8 cellular contexts compared by ENCODE assay signal in the genomic region with DNA sequence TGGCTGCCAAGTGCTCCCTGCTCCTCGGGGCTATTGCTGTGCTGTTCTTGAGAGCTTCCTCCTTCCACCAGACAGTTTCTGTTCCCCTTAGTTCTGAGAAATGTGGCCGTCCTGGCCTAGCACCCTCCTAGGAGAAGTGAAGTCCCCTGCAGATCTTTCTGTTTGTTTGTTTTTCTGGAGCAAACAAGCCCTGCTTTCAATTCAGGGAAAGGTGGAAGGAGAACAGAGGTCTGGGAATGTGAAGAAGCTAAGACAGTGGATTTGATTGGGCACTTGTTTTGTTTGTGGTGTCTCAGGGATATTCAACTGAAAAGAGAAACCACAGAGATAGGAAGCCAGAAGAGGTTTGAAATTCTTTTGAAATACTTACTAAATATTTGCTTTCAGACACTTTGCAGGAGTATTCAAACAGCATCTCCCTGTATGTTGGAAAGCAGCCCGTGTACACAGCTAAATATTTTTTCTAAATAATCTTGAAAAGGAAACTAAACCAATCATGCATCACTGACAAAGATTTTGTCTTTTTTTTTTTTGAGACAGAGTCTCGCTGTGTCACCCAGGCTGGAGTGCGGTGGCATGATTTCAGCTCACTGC. TPM values are rescaled to one million over a fixed set of nuclear protein-coding genes. Genes with fewer than 3 reads are reported as not detected.
A peak's percentile ranks its signal among the peaks of the same experiment; 100 is the strongest.
DNase-seq lines count a peak whose midpoint lies in the region; ATAC-seq and TF ChIP-seq lines count a peak whose summit lies in the region.

No MANE protein-coding gene starts in this region.

- BruUV-seq in Calu3 (replicated peaks; lab: Mats Ljungman, UMichigan) = no TSS peak

- H3K27ac Mint-ChIP-seq in Calu3 (ENCODE audit: unreplicated experiment) = peak overlapping the region; percentile 46

- TF ChIP-seq CTCF in Calu3 (IDR thresholded peaks at IDR 0.05; ENCODE audit: unreplicated experiment) (no peak), epithelial cell of proximal tubule (conservative IDR thresholded peaks at IDR 0.05; ENCODE audit: low read depth, low read length) (no peak), foreskin keratinocyte (conservative IDR thresholded peaks at IDR 0.05) (no peak)

- no peaks in the 10 kb centered on the region for H3K9me3 Mint-ChIP-seq in Calu3 (ENCODE audit: low read depth, unreplicated experiment)

- peak overlapping the region; percentile 33 for H3K4me2 ChIP-seq in skeletal muscle satellite cell (ENCODE audit: low read length)

- H3K36me3 Mint-ChIP-seq in Calu3 (ENCODE audit: insufficient read depth, unreplicated experiment) = no peaks in the 10 kb centered on the region

- no peaks in the 10 kb centered on the region for H3K9me3 ChIP-seq in skeletal muscle satellite cell (replicated peaks; ENCODE audit: low read length)

- peaks cover 30% of the 10 kb centered on the region for H3K4me1 Mint-ChIP-seq in Calu3 (ENCODE audit: low read depth, unreplicated experiment)

- H3K4me3 ChIP-seq in epithelial cell of proximal tubule (ENCODE audit: low read depth, low read length) = peak overlapping the region; percentile 20
- no peak overlapping the region for H3K4me3 ChIP-seq in skeletal muscle satellite cell (ENCODE audit: low read length)

- H3K27ac ChIP-seq in foreskin keratinocyte = no peak overlapping the region

- H3K4me1 ChIP-seq in skeletal muscle satellite cell (ENCODE audit: control insufficient read depth, insufficient read depth, low read length) (peaks cover 11% of the 10 kb centered on the region), foreskin keratinocyte (peaks cover 8% of the 10 kb centered on the region)

- CTCF ChIA-PET in Calu3 (lab: Charles Lee) = no interaction called here

- H3K4me3 Mint-ChIP-seq in Calu3 (ENCODE audit: low read depth, unreplicated experiment) = peak overlapping the region; percentile 34

- H3K27me3 ChIP-seq in skeletal muscle satellite cell (ENCODE audit: control insufficient read depth, insufficient read depth, low read length) = no peaks in the 10 kb centered on the region
- H3K27me3 ChIP-seq in foreskin keratinocyte = no peaks in the 10 kb centered on the region

- intact Hi-C loops in Calu3 (cut with micrococcal nuclease; ENCODE audit: unreplicated experiment) = no loop called here

- DNase-seq in Calu3 (no peak), SW480 (ENCODE audit: low spot score) (peak; percentile 5), epithelial cell of proximal tubule (ENCODE audit: low read depth) (no peak), foreskin keratinocyte (no peak), NCI-H2171 treated with DMSO at 0.1 percent for 48 hours (lab: John Stamatoyannopoulos, UW) (no peak)

- H3K36me3 ChIP-seq in skeletal muscle satellite cell (ENCODE audit: insufficient read depth, low read length) = no peaks in the 10 kb centered on the region

- ATAC-seq in GM19372 (IDR thresholded peaks at IDR 0.05; ENCODE audit: low read depth, unreplicated experiment) (peak; percentile 100), HG03354 (IDR thresholded peaks at IDR 0.05; ENCODE audit: poor library complexity, severe bottlenecking, unreplicated experiment) (peak; percentile 98), foreskin keratinocyte (no peak)

- no peak overlapping the region for H3K9ac ChIP-seq in skeletal muscle satellite cell (ENCODE audit: low read depth, low read length)

- H3K27me3 Mint-ChIP-seq in Calu3 (ENCODE audit: unreplicated experiment) = no peaks in the 10 kb centered on the region

RNA-seq across cellular contexts. Expression of a gene that starts 36.5 kb away (rescaled TPM):
- total RNA-seq in Calu3 (2022) (15.3 and 29.3 TPM in 2 replicates), epithelial cell of proximal tubule (7.1 and 12.0 TPM in 2 replicates), foreskin keratinocyte (11.1 and 11.3 TPM in 2 replicates)
- total RNA-seq in skeletal muscle satellite cell (2012; rRNA removed) = 9.0 and 9.6 TPM in 2 replicates
- 3.1 and 3.3 TPM in 2 replicates for polyA plus RNA-seq in foreskin keratinocyte

RNA-seq across cellular contexts. Expression of a gene that starts 57.8 kb away (rescaled TPM):
- total RNA-seq in Calu3 (2022) (22.0 and 53.3 TPM in 2 replicates), epithelial cell of proximal tubule (2.4 and 5.4 TPM in 2 replicates), foreskin keratinocyte (34.5 and 39.8 TPM in 2 replicates)
- 2.3 and 3.3 TPM in 2 replicates for total RNA-seq in skeletal muscle satellite cell (2012; rRNA removed)
- polyA plus RNA-seq in foreskin keratinocyte = 17.0 and 18.7 TPM in 2 replicates
